15 cellular contexts compared by ENCODE assay signal in genomic region chr3:14411988-14412387, GRCh38. TPM values are rescaled to one million over a fixed set of nuclear protein-coding genes. Genes with fewer than 3 reads are reported as not detected.
DNase-seq lines count a peak whose midpoint lies in the region; ATAC-seq and TF ChIP-seq lines count a peak whose summit lies in the region.
"Had no signal": no experiment of that assay in that cellular context is flagged by ENCODE, and none has a peak within 500 bp of the region (broad histone marks: within the 10 kb centered on the region; RNA-seq: fewer than 3 reads in every experiment).

No MANE protein-coding gene starts in this region.

- no peak overlapping the region for H3K4me3 ChIP-seq in lower lobe of right lung
- H3K4me3 ChIP-seq: body of pancreas, HAP-1, lung had no signal

- peaks cover 69% of the 10 kb centered on the region for H3K4me1 ChIP-seq in lower lobe of right lung
- H3K4me1 ChIP-seq: body of pancreas had no signal

- DNase-seq in stimulated activated naive CD8-positive, alpha-beta T cell treated with anti-CD3 and anti-CD28 coated beads, Interleukin-15, Interleukin-2, amounts not matched to agents 100 U/mL and 50 U/mL, for 24 hours, result no peak
- no peak for DNase-seq in activated T-helper 2 cell treated with anti-CD3 and anti-CD28 coated beads, Interferon-gamma antibody, Interleukin-2, Interleukin-4, amounts not matched to agents 10 μg/mL and 5 μg/mL and 100 μg/mL, durations not matched to agents 14 hours and 24 hours and 36 hours (ENCODE audit: low spot score)
- DNase-seq in lower lobe of right lung (no peak), NCI-H2227 (lab: John Stamatoyannopoulos, UW; ENCODE audit: unreplicated experiment) (no peak), NCI-H2081 (lab: John Stamatoyannopoulos, UW) (no peak), NOMO-1 treated with dmso at 0.1 percent for 144 hours (lab: John Stamatoyannopoulos, UW; ENCODE audit: unreplicated experiment) (no peak)
- DNase-seq: activated CD4-positive, CD25-positive, alpha-beta regulatory T cell; body of pancreas; NCI-H1417 treated with DMSO at 0.1 percent for 48 hours; occipital lobe; SHP77 treated with DMSO at 0.1 percent for 48 hours had no signal

- H3K27me3 ChIP-seq in lower lobe of right lung (ENCODE audit: low read depth), result no peaks in the 10 kb centered on the region
- H3K27me3 ChIP-seq: body of pancreas had no signal

- peaks cover 24% of the 10 kb centered on the region for H3K36me3 ChIP-seq in lower lobe of right lung

- H3K9me3 ChIP-seq in lower lobe of right lung, result no peaks in the 10 kb centered on the region
- H3K9me3 ChIP-seq: body of pancreas, HAP-1 had no signal

- no peak overlapping the region for H3K4me3 Mint-ChIP-seq in stimulated activated naive CD8-positive, alpha-beta T cell treated with anti-CD3 and anti-CD28 coated beads, Interleukin-15, Interleukin-2, amounts not matched to agents 100 ng/mL and 50 ng/mL, for 24 hours
- no peak overlapping the region for H3K4me3 Mint-ChIP-seq in activated T-helper 2 cell treated with anti-CD3 and anti-CD28 coated beads, Interferon-gamma antibody, Interleukin-2, Interleukin-4, amounts not matched to agents 10 μg/mL and 5 μg/mL and 100 μg/mL, durations not matched to agents 14 hours and 24 hours and 36 hours (ENCODE audit: low read depth)

- peaks cover 56% of the 10 kb centered on the region for H3K4me1 Mint-ChIP-seq in stimulated activated naive CD8-positive, alpha-beta T cell treated with anti-CD3 and anti-CD28 coated beads, Interleukin-15, Interleukin-2, amounts not matched to agents 100 ng/mL and 50 ng/mL, for 24 hours (ENCODE audit: low read depth)
- H3K4me1 Mint-ChIP-seq in activated T-helper 2 cell treated with anti-CD3 and anti-CD28 coated beads, Interferon-gamma antibody, Interleukin-2, Interleukin-4, amounts not matched to agents 10 μg/mL and 5 μg/mL and 100 μg/mL, durations not matched to agents 14 hours and 24 hours and 36 hours (ENCODE audit: low read depth), result peaks cover 39% of the 10 kb centered on the region

- H3K36me3 Mint-ChIP-seq in stimulated activated naive CD8-positive, alpha-beta T cell treated with anti-CD3 and anti-CD28 coated beads, Interleukin-15, Interleukin-2, amounts not matched to agents 100 ng/mL and 50 ng/mL, for 24 hours (ENCODE audit: low read depth), result peaks cover 62% of the 10 kb centered on the region
- H3K36me3 Mint-ChIP-seq in activated T-helper 2 cell treated with anti-CD3 and anti-CD28 coated beads, Interferon-gamma antibody, Interleukin-2, Interleukin-4, amounts not matched to agents 10 μg/mL and 5 μg/mL and 100 μg/mL, durations not matched to agents 14 hours and 24 hours and 36 hours (ENCODE audit: low read depth), result peaks cover 51% of the 10 kb centered on the region

- ATAC-seq in stimulated activated naive CD8-positive, alpha-beta T cell treated with anti-CD3 and anti-CD28 coated beads, Interleukin-15, Interleukin-2, amounts not matched to agents 100 U/mL and 50 U/mL, for 24 hours, result no peak
- ATAC-seq in lower lobe of right lung, result no peak
- ATAC-seq in HG02763 (IDR thresholded peaks at IDR 0.05; ENCODE audit: unreplicated experiment), result no peak
- ATAC-seq: body of pancreas had no signal

- intact Hi-C loops in activated T-helper 2 cell treated with anti-CD3 and anti-CD28 coated beads, Interferon-gamma antibody, Interleukin-2, Interleukin-4, amounts not matched to agents 10 μg/mL and 5 μg/mL and 100 μg/mL, durations not matched to agents 14 hours and 24 hours and 36 hours (cut with micrococcal nuclease), result loop anchor here (2.0 kb wide), 2 partner anchors 13 to 21 kb away; no protein-coding TSS in a partner anchor
- intact Hi-C loops in lower lobe of right lung (cut with DNase I), result no loop called here

- no peaks in the 10 kb centered on the region for H3K9me3 Mint-ChIP-seq in stimulated activated naive CD8-positive, alpha-beta T cell treated with anti-CD3 and anti-CD28 coated beads, Interleukin-15, Interleukin-2, amounts not matched to agents 100 ng/mL and 50 ng/mL, for 24 hours
- no peaks in the 10 kb centered on the region for H3K9me3 Mint-ChIP-seq in activated T-helper 2 cell treated with anti-CD3 and anti-CD28 coated beads, Interferon-gamma antibody, Interleukin-2, Interleukin-4, amounts not matched to agents 10 μg/mL and 5 μg/mL and 100 μg/mL, durations not matched to agents 14 hours and 24 hours and 36 hours

- no peak for TF ChIP-seq CTCF in lower lobe of right lung (IDR thresholded peaks at IDR 0.05)

- peak overlapping the region; percentile 16 for H3K27ac Mint-ChIP-seq in stimulated activated naive CD8-positive, alpha-beta T cell treated with anti-CD3 and anti-CD28 coated beads, Interleukin-15, Interleukin-2, amounts not matched to agents 100 ng/mL and 50 ng/mL, for 24 hours
- H3K27ac Mint-ChIP-seq in activated T-helper 2 cell treated with anti-CD3 and anti-CD28 coated beads, Interferon-gamma antibody, Interleukin-2, Interleukin-4, amounts not matched to agents 10 μg/mL and 5 μg/mL and 100 μg/mL, durations not matched to agents 14 hours and 24 hours and 36 hours, result peak overlapping the region; percentile 95

- no peaks in the 10 kb centered on the region for H3K27me3 Mint-ChIP-seq in stimulated activated naive CD8-positive, alpha-beta T cell treated with anti-CD3 and anti-CD28 coated beads, Interleukin-15, Interleukin-2, amounts not matched to agents 100 ng/mL and 50 ng/mL, for 24 hours
- no peaks in the 10 kb centered on the region for H3K27me3 Mint-ChIP-seq in activated T-helper 2 cell treated with anti-CD3 and anti-CD28 coated beads, Interferon-gamma antibody, Interleukin-2, Interleukin-4, amounts not matched to agents 10 μg/mL and 5 μg/mL and 100 μg/mL, durations not matched to agents 14 hours and 24 hours and 36 hours (ENCODE audit: low read depth)

- H3K27ac ChIP-seq in lower lobe of right lung, result peak overlapping the region; percentile 68
- H3K27ac ChIP-seq: body of pancreas had no signal

RNA-seq across cellular contexts. Expression of gene SLC6A6, which starts 9.6 kb away (rescaled TPM):
- 55.1 and 55.8 TPM in 2 replicates for total RNA-seq in activated T-helper 2 cell treated with anti-CD3 and anti-CD28 coated beads, Interferon-gamma antibody, Interleukin-2, Interleukin-4, amounts not matched to agents 10 μg/mL and 5 μg/mL and 100 μg/mL, durations not matched to agents 14 hours and 24 hours and 36 hours
- total RNA-seq in lower lobe of right lung, result 84.0 TPM
